In the genomic region with DNA sequence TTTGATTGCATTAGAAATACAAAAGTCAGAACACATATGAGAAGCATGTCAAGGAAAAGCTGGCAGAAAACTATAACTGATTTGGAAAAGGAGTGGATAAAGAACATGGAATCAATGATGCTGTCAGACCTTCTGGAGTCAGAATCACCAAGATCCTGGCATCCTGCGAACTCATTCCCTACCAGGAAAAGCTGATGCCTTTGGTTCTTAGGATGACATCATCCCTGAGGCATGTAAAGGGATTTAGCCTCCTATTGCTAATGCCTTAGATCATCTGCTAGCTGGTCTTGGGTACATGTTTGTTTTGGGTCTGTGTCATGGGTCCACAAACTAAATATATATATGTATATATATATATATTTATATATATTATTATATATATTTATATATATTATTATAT, we compare ENCODE assay signal across 13 cellular contexts.
DNase-seq lines count a peak whose midpoint lies in the region; ATAC-seq and TF ChIP-seq lines count a peak whose summit lies in the region.
"Had no signal": no experiment of that assay in that cellular context is flagged by ENCODE, and none has a peak within 500 bp of the region (broad histone marks: within the 10 kb centered on the region; RNA-seq: fewer than 3 reads in every experiment).

No MANE protein-coding gene starts in this region.

- H3K9me3 ChIP-seq in smooth muscle cell (replicated peaks; ENCODE audit: low read depth) (no peaks in the 10 kb centered on the region), uterus (no peaks in the 10 kb centered on the region)
- H3K9me3 ChIP-seq: right atrium auricular region had no signal

- no peaks in the 10 kb centered on the region for H3K27me3 Mint-ChIP-seq in GM23338 (ENCODE audit: insufficient read depth, low read depth, poor library complexity)

- H3F3A ChIP-seq in GM23338 (replicated peaks; ENCODE audit: low read depth) = no peaks in the 10 kb centered on the region
- H3F3A ChIP-seq in smooth muscle cell (ENCODE audit: low read depth) = no peaks in the 10 kb centered on the region

- H3K27me3 ChIP-seq in GM23338 (ENCODE audit: insufficient read depth) = no peaks in the 10 kb centered on the region
- H3K27me3 ChIP-seq in smooth muscle cell (ENCODE audit: low read depth) = no peaks in the 10 kb centered on the region
- no peaks in the 10 kb centered on the region for H3K27me3 ChIP-seq in uterus
- H3K27me3 ChIP-seq: right atrium auricular region had no signal

- no peaks in the 10 kb centered on the region for H3K9me3 Mint-ChIP-seq in GM23338
- H3K9me3 Mint-ChIP-seq: activated B cell treated with CpG ODN at 0.5 μM for 24 hours had no signal

- no peak overlapping the region for H3K4me3 Mint-ChIP-seq in GM23338
- H3K4me3 Mint-ChIP-seq: activated B cell treated with CpG ODN at 0.5 μM for 24 hours had no signal

- H3K4me1 Mint-ChIP-seq in GM23338 = peaks cover 27% of the 10 kb centered on the region
- H3K4me1 Mint-ChIP-seq: activated B cell treated with CpG ODN at 0.5 μM for 24 hours had no signal

- intact Hi-C loops in uterus (cut with DNase I; ENCODE audit: low total_unique reads) = no loop called here

- no peak overlapping the region for H2AFZ ChIP-seq in GM23338
- H2AFZ ChIP-seq in smooth muscle cell (ENCODE audit: low read depth) = no peak overlapping the region

- no peak for TF ChIP-seq CTCF in GM23338 (conservative IDR thresholded peaks at IDR 0.05; ENCODE audit: low read depth in 2 of 2)
- no peak for TF ChIP-seq CTCF in fibroblast of mammary gland (conservative IDR thresholded peaks at IDR 0.05; ENCODE audit: control insufficient read depth, insufficient read depth, low read depth, low read length)
- no peak for TF ChIP-seq CTCF in smooth muscle cell (IDR thresholded peaks at IDR 0.05; ENCODE audit: borderline replicate concordance, insufficient read depth, poor library complexity, severe bottlenecking)
- no peak for TF ChIP-seq CTCF in uterus (IDR thresholded peaks at IDR 0.05)

- ATAC-seq in GM23338 = peak; percentile 70
- ATAC-seq in HG03354 (IDR thresholded peaks at IDR 0.05; ENCODE audit: poor library complexity, severe bottlenecking, unreplicated experiment) = no peak
- ATAC-seq: left colon had no signal

- H3K27ac ChIP-seq in GM23338 (ENCODE audit: low read depth) = no peak overlapping the region
- H3K27ac ChIP-seq in smooth muscle cell (ENCODE audit: low read depth) = peak overlapping the region; percentile 64
- H3K27ac ChIP-seq in uterus = no peak overlapping the region
- H3K27ac ChIP-seq: right atrium auricular region had no signal

- H3K4me3 ChIP-seq in GM23338 (no peak overlapping the region), fibroblast of mammary gland (ENCODE audit: control insufficient read depth, low read depth, low read length) (no peak overlapping the region), smooth muscle cell (no peak overlapping the region), uterus (no peak overlapping the region)
- H3K4me3 ChIP-seq: right atrium auricular region had no signal

- peaks cover 18% of the 10 kb centered on the region; the same call in 1 of the 2 replicates for H3K4me1 ChIP-seq in GM23338 (ENCODE audit: insufficient read depth)
- peaks cover 17% of the 10 kb centered on the region for H3K4me1 ChIP-seq in smooth muscle cell (ENCODE audit: low read depth)
- H3K4me1 ChIP-seq in uterus = no peaks in the 10 kb centered on the region

- H3K27ac Mint-ChIP-seq in GM23338 = no peak overlapping the region
- H3K27ac Mint-ChIP-seq: activated B cell treated with CpG ODN at 0.5 μM for 24 hours had no signal

- no peak for TF ChIP-seq POLR2A in uterus (IDR thresholded peaks at IDR 0.05)

- H3K9me2 ChIP-seq in GM23338 (ENCODE audit: insufficient read depth) = no peaks in the 10 kb centered on the region

- WGBS in smooth muscle cell (ENCODE audit: low lambda C conversion rate) = 0% methylated on average over 1 of the region's 1 CpG

- H3K36me3 ChIP-seq in GM23338 (ENCODE audit: insufficient read depth) (no peaks in the 10 kb centered on the region), smooth muscle cell (ENCODE audit: low read depth) (no peaks in the 10 kb centered on the region), uterus (no peaks in the 10 kb centered on the region)
- H3K36me3 ChIP-seq: right atrium auricular region had no signal

- H3K79me2 ChIP-seq in GM23338 (replicated peaks; ENCODE audit: insufficient read depth) (no peaks in the 10 kb centered on the region), smooth muscle cell (ENCODE audit: low read depth) (no peaks in the 10 kb centered on the region)

- H3K9ac ChIP-seq in smooth muscle cell (ENCODE audit: low read depth) = no peak overlapping the region

- no peak overlapping the region for H3K4me2 ChIP-seq in GM23338
- no peak overlapping the region for H3K4me2 ChIP-seq in smooth muscle cell

- H3K36me3 Mint-ChIP-seq in GM23338 (ENCODE audit: low read depth) = no peaks in the 10 kb centered on the region

- DNase-seq in GM23338 (ENCODE audit: low spot score) = peak; percentile 63
- DNase-seq in RKO (ENCODE audit: low spot score) = peak; percentile 76
- DNase-seq in fibroblast of mammary gland (ENCODE audit: low read depth) = peak; percentile 77
- no peak for DNase-seq in smooth muscle cell (lab: John Stamatoyannopoulos, UW; ENCODE audit: unreplicated experiment)
- DNase-seq in NCI-H187 treated with DMSO at 0.1 percent for 48 hours (lab: John Stamatoyannopoulos, UW) = no peak
- DNase-seq in uterus = no peak
- DNase-seq: activated B cell treated with CpG ODN at 0.5 μM for 24 hours; activated effector memory CD4-positive, alpha-beta T cell treated with Interleukin-2 at 50 U/mL for 16 hours; left colon; NCI-H1092 treated with DMSO at 0.1 percent for 48 hours; OCI-M1 had no signal

- H4K20me1 ChIP-seq in GM23338 (replicated peaks; ENCODE audit: insufficient read depth) (no peaks in the 10 kb centered on the region), smooth muscle cell (ENCODE audit: low read depth) (no peaks in the 10 kb centered on the region)

TF ChIP-seq in GM23338, 12 proteins besides CTCF, POLR2A, EP300 and RAD21 (continues in another document):
- TF ChIP-seq CREB1 (CRISPR knock-in tag; IDR thresholded peaks at IDR 0.05; ENCODE audit: low read depth) (no peak), EZH2 (IDR thresholded peaks at IDR 0.05; ENCODE audit: low read depth, unreplicated experiment) (no peak), ZNF114 (CRISPR knock-in tag; IDR thresholded peaks at IDR 0.05) (no peak), JUNB (IDR thresholded peaks at IDR 0.05; ENCODE audit: unreplicated experiment) (no peak)
- TF ChIP-seq, protein P1, sequence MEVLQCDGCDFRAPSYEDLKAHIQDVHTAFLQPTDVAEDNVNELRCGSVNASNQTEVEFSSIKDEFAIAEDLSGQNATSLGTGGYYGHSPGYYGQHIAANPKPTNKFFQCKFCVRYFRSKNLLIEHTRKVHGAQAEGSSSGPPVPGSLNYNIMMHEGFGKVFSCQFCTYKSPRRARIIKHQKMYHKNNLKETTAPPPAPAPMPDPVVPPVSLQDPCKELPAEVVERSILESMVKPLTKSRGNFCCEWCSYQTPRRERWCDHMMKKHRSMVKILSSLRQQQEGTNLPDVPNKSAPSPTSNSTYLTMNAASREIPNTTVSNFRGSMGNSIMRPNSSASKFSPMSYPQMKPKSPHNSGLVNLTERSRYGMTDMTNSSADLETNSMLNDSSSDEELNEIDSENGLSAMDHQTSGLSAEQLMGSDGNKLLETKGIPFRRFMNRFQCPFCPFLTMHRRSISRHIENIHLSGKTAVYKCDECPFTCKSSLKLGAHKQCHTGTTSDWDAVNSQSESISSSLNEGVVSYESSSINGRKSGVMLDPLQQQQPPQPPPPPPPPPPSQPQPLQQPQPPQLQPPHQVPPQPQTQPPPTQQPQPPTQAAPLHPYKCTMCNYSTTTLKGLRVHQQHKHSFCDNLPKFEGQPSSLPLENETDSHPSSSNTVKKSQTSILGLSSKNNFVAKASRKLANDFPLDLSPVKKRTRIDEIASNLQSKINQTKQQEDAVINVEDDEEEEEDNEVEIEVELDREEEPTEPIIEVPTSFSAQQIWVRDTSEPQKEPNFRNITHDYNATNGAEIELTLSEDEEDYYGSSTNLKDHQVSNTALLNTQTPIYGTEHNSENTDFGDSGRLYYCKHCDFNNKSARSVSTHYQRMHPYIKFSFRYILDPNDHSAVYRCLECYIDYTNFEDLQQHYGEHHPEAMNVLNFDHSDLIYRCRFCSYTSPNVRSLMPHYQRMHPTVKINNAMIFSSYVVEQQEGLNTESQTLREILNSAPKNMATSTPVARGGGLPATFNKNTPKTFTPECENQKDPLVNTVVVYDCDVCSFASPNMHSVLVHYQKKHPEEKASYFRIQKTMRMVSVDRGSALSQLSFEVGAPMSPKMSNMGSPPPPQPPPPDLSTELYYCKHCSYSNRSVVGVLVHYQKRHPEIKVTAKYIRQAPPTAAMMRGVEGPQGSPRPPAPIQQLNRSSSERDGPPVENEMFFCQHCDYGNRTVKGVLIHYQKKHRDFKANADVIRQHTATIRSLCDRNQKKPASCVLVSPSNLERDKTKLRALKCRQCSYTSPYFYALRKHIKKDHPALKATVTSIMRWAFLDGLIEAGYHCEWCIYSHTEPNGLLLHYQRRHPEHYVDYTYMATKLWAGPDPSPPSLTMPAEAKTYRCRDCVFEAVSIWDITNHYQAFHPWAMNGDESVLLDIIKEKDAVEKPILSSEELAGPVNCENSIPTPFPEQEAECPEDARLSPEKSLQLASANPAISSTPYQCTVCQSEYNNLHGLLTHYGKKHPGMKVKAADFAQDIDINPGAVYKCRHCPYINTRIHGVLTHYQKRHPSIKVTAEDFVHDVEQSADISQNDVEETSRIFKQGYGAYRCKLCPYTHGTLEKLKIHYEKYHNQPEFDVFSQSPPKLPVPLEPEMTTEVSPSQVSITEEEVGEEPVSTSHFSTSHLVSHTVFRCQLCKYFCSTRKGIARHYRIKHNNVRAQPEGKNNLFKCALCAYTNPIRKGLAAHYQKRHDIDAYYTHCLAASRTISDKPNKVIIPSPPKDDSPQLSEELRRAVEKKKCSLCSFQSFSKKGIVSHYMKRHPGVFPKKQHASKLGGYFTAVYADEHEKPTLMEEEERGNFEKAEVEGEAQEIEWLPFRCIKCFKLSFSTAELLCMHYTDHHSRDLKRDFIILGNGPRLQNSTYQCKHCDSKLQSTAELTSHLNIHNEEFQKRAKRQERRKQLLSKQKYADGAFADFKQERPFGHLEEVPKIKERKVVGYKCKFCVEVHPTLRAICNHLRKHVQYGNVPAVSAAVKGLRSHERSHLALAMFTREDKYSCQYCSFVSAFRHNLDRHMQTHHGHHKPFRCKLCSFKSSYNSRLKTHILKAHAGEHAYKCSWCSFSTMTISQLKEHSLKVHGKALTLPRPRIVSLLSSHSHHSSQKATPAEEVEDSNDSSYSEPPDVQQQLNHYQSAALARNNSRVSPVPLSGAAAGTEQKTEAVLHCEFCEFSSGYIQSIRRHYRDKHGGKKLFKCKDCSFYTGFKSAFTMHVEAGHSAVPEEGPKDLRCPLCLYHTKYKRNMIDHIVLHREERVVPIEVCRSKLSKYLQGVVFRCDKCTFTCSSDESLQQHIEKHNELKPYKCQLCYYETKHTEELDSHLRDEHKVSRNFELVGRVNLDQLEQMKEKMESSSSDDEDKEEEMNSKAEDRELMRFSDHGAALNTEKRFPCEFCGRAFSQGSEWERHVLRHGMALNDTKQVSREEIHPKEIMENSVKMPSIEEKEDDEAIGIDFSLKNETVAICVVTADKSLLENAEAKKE (CRISPR knock-in tag; IDR thresholded peaks at IDR 0.05) = no peak

Comparison
In these comparisons a context has a peak if more than half of its experiments do, and no peak if none do; other contexts are left out.
1. DNase-seq: peak in GM23338 (single experiment), RKO (single experiment) and fibroblast of mammary gland (single experiment); none in smooth muscle cell (single experiment), NCI-H187 treated with DMSO at 0.1 percent for 48 hours (single experiment) and uterus (0 of 2).